In the genomic region with DNA sequence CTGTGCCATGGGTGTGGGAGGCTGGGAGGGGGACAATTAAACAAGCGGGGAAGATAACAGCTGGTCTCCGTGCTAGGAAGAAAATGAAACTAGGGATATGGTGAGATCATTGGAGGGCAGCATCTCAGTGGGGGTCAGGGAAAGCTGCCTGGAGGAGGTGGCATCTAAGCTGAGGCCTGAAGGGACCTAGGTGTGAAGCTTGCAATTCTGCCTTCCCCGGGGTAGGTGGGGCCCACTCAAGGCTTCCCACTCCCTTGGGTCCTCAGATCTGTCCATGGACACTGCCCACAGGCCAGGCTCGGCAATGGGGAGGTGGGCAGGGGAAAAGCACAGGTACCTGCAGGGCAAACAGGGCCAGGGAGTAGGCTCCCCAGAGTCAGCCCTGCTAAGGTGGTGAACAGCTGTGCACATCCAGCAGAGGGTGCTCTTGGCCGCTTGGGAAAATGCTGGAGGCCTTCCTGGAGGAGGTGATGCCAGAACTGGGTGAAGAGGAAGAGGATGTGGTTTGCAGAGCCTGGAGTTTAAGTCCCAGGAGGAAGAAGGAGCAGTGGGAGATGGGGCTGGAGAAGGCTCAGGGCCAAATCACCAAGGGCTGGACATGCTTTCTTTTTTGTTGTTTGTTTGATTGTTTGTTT, we compare ENCODE assay signal across 9 cellular contexts. TPM values are rescaled to one million over a fixed set of nuclear protein-coding genes. Genes with fewer than 3 reads are reported as not detected.
DNase-seq lines count a peak whose midpoint lies in the region; ATAC-seq and TF ChIP-seq lines count a peak whose summit lies in the region.
"Had no signal": no experiment of that assay in that cellular context is flagged by ENCODE, and none has a peak within 500 bp of the region (broad histone marks: within the 10 kb centered on the region; RNA-seq: fewer than 3 reads in every experiment).

No MANE protein-coding gene starts in this region.

- H3K9me2 ChIP-seq in HCT116 (ENCODE audit: insufficient read depth) = no peaks in the 10 kb centered on the region

- no peak overlapping the region for H2BK15ac ChIP-seq in neuronal stem cell (ENCODE audit: low read length)

- no peaks in the 10 kb centered on the region for H3K79me1 ChIP-seq in neuronal stem cell (ENCODE audit: low read depth, low read length)

- TF ChIP-seq EP300 in stomach (IDR thresholded peaks at IDR 0.05) = no peak

- H3K9me3 ChIP-seq in HCT116 (ENCODE audit: control insufficient read depth in 1 of 2, insufficient read depth in 1 of 2, low read depth in 1 of 2, low read length in 2 of 2) (no peaks in the 10 kb centered on the region), WERI-Rb-1 (ENCODE audit: severe bottlenecking) (no peaks in the 10 kb centered on the region), neuronal stem cell (replicated peaks in 1 of 2; ENCODE audit: control insufficient read depth in 2 of 2, insufficient read depth in 1 of 2, low read depth in 1 of 2, low read length in 2 of 2) (no peaks in the 10 kb centered on the region), stomach (no peaks in the 10 kb centered on the region)

- H3K23ac ChIP-seq in neuronal stem cell (ENCODE audit: low read depth, low read length, poor library complexity) = no peak overlapping the region

- peak overlapping the region; percentile 44 for H3K18ac ChIP-seq in neuronal stem cell (ENCODE audit: low read length)

- no peak overlapping the region for H3K4ac ChIP-seq in neuronal stem cell (ENCODE audit: low read length)

- H3K36me3 ChIP-seq in HCT116 (ENCODE audit: control insufficient read depth in 1 of 2, insufficient read depth in 2 of 2, low read length in 2 of 2) = no peaks in the 10 kb centered on the region
- no peaks in the 10 kb centered on the region for H3K36me3 ChIP-seq in WERI-Rb-1
- no peaks in the 10 kb centered on the region for H3K36me3 ChIP-seq in neuronal stem cell (replicated peaks in 1 of 2; ENCODE audit: control insufficient read depth in 2 of 2, insufficient read depth in 2 of 2, low read length in 2 of 2)
- no peaks in the 10 kb centered on the region for H3K36me3 ChIP-seq in stomach

- intact Hi-C loops in HCT116 (cut with micrococcal nuclease) (no loop called here), stomach (cut with DNase I; ENCODE audit: low total_unique reads) (no loop called here)

- TF ChIP-seq CTCF in HCT116 (IDR thresholded peaks at IDR 0.05 in 2 of 3, conservative IDR thresholded peaks at IDR 0.05 in 1 of 3; ENCODE audit: borderline replicate concordance in 1 of 3, insufficient read depth in 1 of 3, low read depth in 2 of 3, low read length in 2 of 3) (peak; percentile 29 to 73 (median 69); a peak in 5 of 6 replicates), WERI-Rb-1 (IDR thresholded peaks at IDR 0.05; ENCODE audit: low read depth, low read length) (peak; percentile 28; the same call in 1 of the 2 replicates), stomach (IDR thresholded peaks at IDR 0.05) (no peak)

- H2BK5ac ChIP-seq in neuronal stem cell (ENCODE audit: low read length) = peak overlapping the region; percentile 14

- no peak overlapping the region for H3K4me3 ChIP-seq in HCT116 (replicated peaks in 1 of 2; ENCODE audit: low read depth in 1 of 2, low read length in 2 of 2)
- no peak overlapping the region for H3K4me3 ChIP-seq in WERI-Rb-1 (ENCODE audit: low read depth, low read length)
- H3K4me3 ChIP-seq in neuronal stem cell (ENCODE audit: low read length in 2 of 2) = no peak overlapping the region
- no peak overlapping the region for H3K4me3 ChIP-seq in stomach
- H3K4me3 ChIP-seq: hepatocyte had no signal

- DNase-seq in DMS 273 (lab: John Stamatoyannopoulos, UW; ENCODE audit: unreplicated experiment) = peak; percentile 62
- DNase-seq in DMS 273 treated with DMSO at 0.1 percent for 48 hours (lab: John Stamatoyannopoulos, UW) = no peak
- peak; percentile 6 for DNase-seq in HCT116 (ENCODE audit: low read depth, low spot score)
- no peak for DNase-seq in WERI-Rb-1
- no peak for DNase-seq in neuronal stem cell (ENCODE audit: low spot score)
- no peak for DNase-seq in stomach
- DNase-seq in NK-92 treated with Interleukin-12 subunit alpha and Interleukin-12 subunit beta, amount 100 ng/mL, for 24 hours (lab: John Stamatoyannopoulos, UW) = no peak

- RAD21 ChIA-PET in HCT116 (lab: Charles Lee; ENCODE audit: low non-redundant PET in 1 of 2, low total read pairs in 2 of 2, uncharacterized antibody in 2 of 2, unreplicated experiment in 2 of 2) = interaction anchor here in 1 of 2 experiments (0.7 kb wide), 1 partner anchor 9 kb away, joined by 5 read pairs; no protein-coding TSS in a partner anchor

- H3K9ac ChIP-seq in HCT116 (ENCODE audit: low read length) (no peak overlapping the region), neuronal stem cell (ENCODE audit: low read depth, low read length, poor library complexity) (no peak overlapping the region)

- TF ChIP-seq POLR2A in HCT116 (IDR thresholded peaks at IDR 0.05; ENCODE audit: borderline replicate concordance, extremely low read depth, insufficient read depth, insufficient read length) (no peak), stomach (IDR thresholded peaks at IDR 0.05) (no peak)

- CTCF ChIA-PET in HCT116 (lab: Charles Lee) = interaction anchor here (0.8 to 1.6 kb wide), 2 partner anchors 14 to 20 kb away, joined by 3 to 5 read pairs; no protein-coding TSS in a partner anchor

- no peak overlapping the region for H2AK5ac ChIP-seq in neuronal stem cell (ENCODE audit: low read depth, low read length)

- POLR2A ChIA-PET in HCT116 (lab: Charles Lee) = no interaction called here

- no peaks in the 10 kb centered on the region for H4K20me1 ChIP-seq in HCT116 (ENCODE audit: insufficient read depth)

- no peaks in the 10 kb centered on the region for H3K27me3 ChIP-seq in HCT116 (ENCODE audit: insufficient read depth, low read length)
- H3K27me3 ChIP-seq in WERI-Rb-1 (ENCODE audit: insufficient read depth, low read depth, severe bottlenecking) = no peaks in the 10 kb centered on the region
- peaks cover 0 to 5% (median 0%) of the 10 kb centered on the region in 3 experiments for H3K27me3 ChIP-seq in neuronal stem cell (ENCODE audit: control insufficient read depth in 3 of 3, insufficient read depth in 3 of 3, low read depth in 1 of 3, low read length in 3 of 3)
- peaks cover 0 to 9% (median 0%) of the 10 kb centered on the region in 3 donors for H3K27me3 ChIP-seq in stomach
- H3K27me3 ChIP-seq: hepatocyte had no signal

- no peak overlapping the region for H4K91ac ChIP-seq in neuronal stem cell (ENCODE audit: low read depth, low read length, poor library complexity)

- H4K8ac ChIP-seq in neuronal stem cell (ENCODE audit: low read depth, low read length) = no peak overlapping the region

- H2AFZ ChIP-seq in HCT116 (ENCODE audit: low read depth, low read length, poor library complexity, severe bottlenecking) (no peak overlapping the region), neuronal stem cell (ENCODE audit: low read length) (no peak overlapping the region)
- H2AFZ ChIP-seq: hepatocyte had no signal

- H3K14ac ChIP-seq in neuronal stem cell (ENCODE audit: low read length) = no peak overlapping the region

- no TSS peak for BruUV-seq in HCT116 (replicated peaks; lab: Mats Ljungman, UMichigan)

- no peak overlapping the region for H2BK120ac ChIP-seq in neuronal stem cell (ENCODE audit: low read depth, low read length)

- no peak overlapping the region for H3K27ac ChIP-seq in HCT116 (ENCODE audit: low read depth, low read length)
- H3K27ac ChIP-seq in WERI-Rb-1 = no peak overlapping the region
- H3K27ac ChIP-seq in neuronal stem cell (replicated peaks; ENCODE audit: low read length) = no peak overlapping the region
- no peak overlapping the region for H3K27ac ChIP-seq in stomach
- H3K27ac ChIP-seq: hepatocyte had no signal

- ATAC-seq in HCT116 (peak; percentile 83), HG02938 (IDR thresholded peaks at IDR 0.05; ENCODE audit: unreplicated experiment) (no peak)

- H3K79me2 ChIP-seq in HCT116 (ENCODE audit: insufficient read depth, low read length) = no peaks in the 10 kb centered on the region
- H3K79me2 ChIP-seq: hepatocyte had no signal

- H2BK12ac ChIP-seq in neuronal stem cell (ENCODE audit: low read length) = no peak overlapping the region

- H3K4me1 ChIP-seq in HCT116 (ENCODE audit: control insufficient read depth in 1 of 2, insufficient read depth in 2 of 2, low read length in 2 of 2) (no peaks in the 10 kb centered on the region), neuronal stem cell (ENCODE audit: control insufficient read depth in 2 of 2, insufficient read depth in 1 of 2, low read depth in 1 of 2, low read length in 2 of 2) (no peaks in the 10 kb centered on the region), stomach (no peaks in the 10 kb centered on the region)

- H3K4me2 ChIP-seq in HCT116 (ENCODE audit: low read length) = no peak overlapping the region
- no peak overlapping the region for H3K4me2 ChIP-seq in neuronal stem cell (ENCODE audit: insufficient read depth, low read length, poor library complexity, severe bottlenecking)
- H3K4me2 ChIP-seq: hepatocyte had no signal

- peak; percentile 40; the same call in 1 of the 2 replicates for TF ChIP-seq RAD21 in HCT116 (IDR thresholded peaks at IDR 0.05; ENCODE audit: low read depth)

- no CpG with 5 or more reads among the region's 5 CpGs for WGBS in neuronal stem cell (ENCODE audit: extremely low coverage in 2 of 2, insufficient read length in 2 of 2, insufficient replicate concordance in 1 of 2), 2 donors
- WGBS in stomach, 5 donors = 57 to 73% (median 66%) methylated on average over 4 to 5 of the region's 5 CpGs

TF ChIP-seq in HCT116, 20 proteins besides CTCF, POLR2A, EP300 and RAD21:
- TF ChIP-seq POLR2AphosphoS5 (IDR thresholded peaks at IDR 0.05; ENCODE audit: low read depth, low read length) (no peak), YY1 (IDR thresholded peaks at IDR 0.05; ENCODE audit: extremely low read depth, insufficient replicate concordance, low read depth, low read length) (no peak)

RNA-seq across cellular contexts. Expression of gene CCNE1, which starts 25.7 kb away (rescaled TPM):
- total RNA-seq in HCT116 (2021; ENCODE audit: unreplicated experiment) (29.3 TPM), stomach (1 to 10 TPM in 2 of 5 donors, not detected in 3; 3.2 to 3.7 TPM)
- polyA plus RNA-seq in HCT116 (2012) = 14.7 and 18.4 TPM in 2 replicates
- 15.7 TPM for polyA plus RNA-seq in neuronal stem cell (2013, experiment 1 of 2)
- polyA plus RNA-seq in neuronal stem cell (2013, experiment 2 of 2) = 15.8 TPM
- 1 to 10 TPM; 1.7 to 3.1 (median 2.6) TPM for polyA plus RNA-seq in stomach

Comparison
In these comparisons a context has a peak if more than half of its experiments do, and no peak if none do; other contexts are left out.
1. DNase-seq: peak in DMS 273 (single experiment) and HCT116 (single experiment); none in DMS 273 treated with DMSO at 0.1 percent for 48 hours (single experiment), WERI-Rb-1 (single experiment), neuronal stem cell (single experiment), stomach (single experiment) and NK-92 treated with Interleukin-12 subunit alpha and Interleukin-12 subunit beta, amount 100 ng/mL, for 24 hours (single experiment).
2. CTCF ChIP-seq: peak in HCT116 (3 of 3) and WERI-Rb-1 (single experiment); none in stomach (0 of 7).